Comparison of ENCODE assay signal across 7 cellular contexts in genomic region chr16:56789360-56789759, GRCh38. TPM values are rescaled to one million over a fixed set of nuclear protein-coding genes. Genes with fewer than 3 reads are reported as not detected.
DNase-seq lines count a peak whose midpoint lies in the region; ATAC-seq and TF ChIP-seq lines count a peak whose summit lies in the region.

No MANE protein-coding gene starts in this region.

- CTCF ChIA-PET in T-cell (lab: Charles Lee): interaction anchor here in 1 of 2 donors (0.6 kb wide), 1 partner anchor 1186 kb away, joined by 3 read pairs; no protein-coding TSS in a partner anchor

- H3K9me3 Mint-ChIP-seq in T-cell: no peaks in the 10 kb centered on the region

- H3K4me3 Mint-ChIP-seq in T-cell: no peak overlapping the region

- peak; percentile 40 for TF ChIP-seq CTCF in foreskin fibroblast (IDR thresholded peaks at IDR 0.05; ENCODE audit: low read depth, low read length)

- H3K36me3 Mint-ChIP-seq in T-cell: no peaks in the 10 kb centered on the region

- DNase-seq in EH (ENCODE audit: low read depth) (peak; percentile 58), Karpas-422 (peak; percentile 62), T-cell (peak in 19 of 34 experiments; percentile 2 to 32 (median 10)), foreskin fibroblast (peak; percentile 38 to 68), stromal cell of bone marrow (ENCODE audit: low read depth) (peak; percentile 29)

- H3K4me1 ChIP-seq in Karpas-422 (ENCODE audit: low read length): peaks cover 30% of the 10 kb centered on the region

- H3K36me3 ChIP-seq in Karpas-422 (ENCODE audit: insufficient read depth, low read length): no peaks in the 10 kb centered on the region

- no peaks in the 10 kb centered on the region for H3K27me3 Mint-ChIP-seq in T-cell

- POLR2A ChIA-PET in T-cell (lab: Charles Lee): no interaction called here

- H3K27me3 ChIP-seq in Karpas-422 (ENCODE audit: low read length): no peaks in the 10 kb centered on the region

- peaks cover 0 to 7% (median under 1%) of the 10 kb centered on the region in 3 donors for H3K4me1 Mint-ChIP-seq in T-cell

- H3K4me2 ChIP-seq in Karpas-422 (ENCODE audit: low read depth, low read length, poor library complexity, severe bottlenecking): peak overlapping the region; percentile 8

- no peaks in the 10 kb centered on the region for H4K20me1 ChIP-seq in Karpas-422 (ENCODE audit: insufficient read depth, low read depth, low read length)

- no peaks in the 10 kb centered on the region for H3K9me3 ChIP-seq in Karpas-422 (ENCODE audit: low read length)

- peaks cover 96% of the 10 kb centered on the region for H3K79me2 ChIP-seq in Karpas-422 (ENCODE audit: low read length)

- TF ChIP-seq POLR2A in GM18505 (IDR thresholded peaks at IDR 0.05; ENCODE audit: borderline replicate concordance, extremely low read depth, insufficient read depth, insufficient read length): no peak

- H3K9ac ChIP-seq in Karpas-422 (ENCODE audit: low read length): no peak overlapping the region

- H3K27ac Mint-ChIP-seq in T-cell: no peak overlapping the region

- peak overlapping the region; percentile 34; the same call in 1 of the 2 replicates for H3K27ac ChIP-seq in Karpas-422 (ENCODE audit: low read length)

- H3K4me3 ChIP-seq in Karpas-422 (ENCODE audit: low read length) (no peak overlapping the region), foreskin fibroblast (ENCODE audit: low read depth in 1 of 2, low read length in 2 of 2) (no peak overlapping the region)

- ATAC-seq in T-cell (replicated peaks in 1 of 4) (peak in 2 of 4 experiments; percentile 34 to 45), GM18505 (IDR thresholded peaks at IDR 0.05; ENCODE audit: unreplicated experiment) (no peak), GM21367 (IDR thresholded peaks at IDR 0.05; ENCODE audit: unreplicated experiment) (no peak)

- H3K9me2 ChIP-seq in Karpas-422 (replicated peaks; ENCODE audit: insufficient read depth, low read length): no peaks in the 10 kb centered on the region

- H2AFZ ChIP-seq in Karpas-422 (ENCODE audit: low read length): no peak overlapping the region

RNA-seq across cellular contexts. Expression of gene NUP93, which starts 59.4 kb away (rescaled TPM):
- 112 and 116 TPM in 2 replicates for total RNA-seq in Karpas-422 (2014; rRNA removed; shearing (Covaris generic); ENCODE audit: low replicate concordance)
- 10 to 100 TPM; 52.6 to 72.4 (median 60.5) TPM for total RNA-seq in T-cell

Comparison
In these comparisons a context has a peak if more than half of its experiments do, and no peak if none do; other contexts are left out.
1. DNase-seq: peak in every context shown above with its lines; median percentile 62 in Karpas-422; 58 in EH; 53 in foreskin fibroblast; 29 in stromal cell of bone marrow; 10 in T-cell.